In the genomic region with DNA sequence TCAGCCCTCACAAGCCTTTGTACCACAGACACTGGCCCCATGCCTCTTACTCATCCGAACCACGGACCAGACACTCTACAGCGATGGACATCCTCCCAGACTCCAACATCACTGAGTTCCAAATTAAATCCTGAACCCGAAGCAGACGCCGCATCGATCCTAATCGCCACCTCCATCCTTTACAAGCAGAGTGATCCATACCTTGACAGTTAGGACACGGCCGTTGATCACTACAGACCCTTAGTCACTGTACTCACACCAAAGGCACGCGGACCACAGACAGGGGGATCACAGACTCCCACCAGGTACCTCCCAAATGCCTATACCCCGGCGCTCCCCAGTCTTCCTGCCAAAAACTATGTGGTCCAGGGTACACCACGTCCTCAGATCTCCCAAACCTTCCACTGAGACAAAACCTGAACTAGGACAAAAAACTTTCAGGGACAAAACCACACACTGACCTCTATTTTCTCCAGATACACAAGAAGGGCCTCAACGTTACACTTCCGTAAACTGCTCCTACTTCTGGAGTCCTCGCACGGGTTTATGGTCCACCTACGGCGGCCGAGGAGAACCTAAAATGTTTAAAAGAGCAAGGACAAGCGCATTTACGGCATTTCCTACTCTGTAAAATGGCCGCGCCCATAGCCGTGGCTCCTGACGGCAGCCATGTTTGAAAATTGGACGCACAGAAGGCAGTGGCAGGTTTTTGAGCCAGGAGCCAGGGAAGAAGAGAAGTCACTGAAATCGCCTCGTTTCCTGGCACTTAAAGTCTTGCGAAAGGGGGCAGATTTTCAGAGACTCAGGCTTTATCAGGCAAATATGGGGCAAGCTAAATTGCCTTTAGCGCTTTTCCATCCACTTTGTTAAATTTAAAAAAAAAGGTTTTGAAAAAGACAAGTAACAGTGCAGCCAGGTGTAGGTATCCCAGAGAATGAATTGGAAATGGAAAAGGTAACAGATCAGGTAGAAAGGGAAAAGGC, we compare ENCODE assay signal across 1 cellular context.
TF ChIP-seq lines count a peak whose summit lies in the region.

A gene (minus strand): TSS at position 532 of the 983 bp plus-strand sequence. CDS start 12,480 bp downstream, outside the sequence.

TF ChIP-seq in GM12878, 131 proteins besides CTCF, POLR2A, EP300 and RAD21 (continued from another document and continues in another):
- TF ChIP-seq ESRRA (IDR thresholded peaks at IDR 0.05; ENCODE audit: low read length) = no peak; the same call in 1 of the 2 replicates
- TF ChIP-seq RUNX3 (IDR thresholded peaks at IDR 0.05; ENCODE audit: low read length) = peak; percentile 92
- peak; percentile 93 for TF ChIP-seq NR2C1 (IDR thresholded peaks at IDR 0.05)
- TF ChIP-seq SMAD1 (IDR thresholded peaks at IDR 0.05; ENCODE audit: low read depth, partially characterized antibody) = no peak
- TF ChIP-seq FOXK2 (IDR thresholded peaks at IDR 0.05) = peak; percentile 81
- TF ChIP-seq WRNIP1 (IDR thresholded peaks at IDR 0.05; ENCODE audit: borderline replicate concordance, low read depth, low read length) = 0 out of 2 replicates have a peak, but pooled peaks have one; percentile 24
- peak; percentile 83 for TF ChIP-seq PML (IDR thresholded peaks at IDR 0.05; ENCODE audit: low read length)
- TF ChIP-seq, protein P1, sequence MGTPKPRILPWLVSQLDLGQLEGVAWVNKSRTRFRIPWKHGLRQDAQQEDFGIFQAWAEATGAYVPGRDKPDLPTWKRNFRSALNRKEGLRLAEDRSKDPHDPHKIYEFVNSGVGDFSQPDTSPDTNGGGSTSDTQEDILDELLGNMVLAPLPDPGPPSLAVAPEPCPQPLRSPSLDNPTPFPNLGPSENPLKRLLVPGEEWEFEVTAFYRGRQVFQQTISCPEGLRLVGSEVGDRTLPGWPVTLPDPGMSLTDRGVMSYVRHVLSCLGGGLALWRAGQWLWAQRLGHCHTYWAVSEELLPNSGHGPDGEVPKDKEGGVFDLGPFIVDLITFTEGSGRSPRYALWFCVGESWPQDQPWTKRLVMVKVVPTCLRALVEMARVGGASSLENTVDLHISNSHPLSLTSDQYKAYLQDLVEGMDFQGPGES (IDR thresholded peaks at IDR 0.05) = no peak
- TF ChIP-seq, protein P2, sequence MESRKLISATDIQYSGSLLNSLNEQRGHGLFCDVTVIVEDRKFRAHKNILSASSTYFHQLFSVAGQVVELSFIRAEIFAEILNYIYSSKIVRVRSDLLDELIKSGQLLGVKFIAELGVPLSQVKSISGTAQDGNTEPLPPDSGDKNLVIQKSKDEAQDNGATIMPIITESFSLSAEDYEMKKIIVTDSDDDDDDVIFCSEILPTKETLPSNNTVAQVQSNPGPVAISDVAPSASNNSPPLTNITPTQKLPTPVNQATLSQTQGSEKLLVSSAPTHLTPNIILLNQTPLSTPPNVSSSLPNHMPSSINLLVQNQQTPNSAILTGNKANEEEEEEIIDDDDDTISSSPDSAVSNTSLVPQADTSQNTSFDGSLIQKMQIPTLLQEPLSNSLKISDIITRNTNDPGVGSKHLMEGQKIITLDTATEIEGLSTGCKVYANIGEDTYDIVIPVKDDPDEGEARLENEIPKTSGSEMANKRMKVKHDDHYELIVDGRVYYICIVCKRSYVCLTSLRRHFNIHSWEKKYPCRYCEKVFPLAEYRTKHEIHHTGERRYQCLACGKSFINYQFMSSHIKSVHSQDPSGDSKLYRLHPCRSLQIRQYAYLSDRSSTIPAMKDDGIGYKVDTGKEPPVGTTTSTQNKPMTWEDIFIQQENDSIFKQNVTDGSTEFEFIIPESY (IDR thresholded peaks at IDR 0.05) = peak; percentile 50; the same call in 1 of the 2 replicates
- TF ChIP-seq KDM1A (IDR thresholded peaks at IDR 0.05; ENCODE audit: borderline replicate concordance) = no peak
- TF ChIP-seq POLR2AphosphoS5 (IDR thresholded peaks at IDR 0.05; ENCODE audit: low read length) = peak; percentile 83
- TF ChIP-seq PAX8 (IDR thresholded peaks at IDR 0.05) = no peak
- no peak for TF ChIP-seq MTA2 (IDR thresholded peaks at IDR 0.05; ENCODE audit: low read depth)
- peak; percentile 94 for TF ChIP-seq HCFC1 (IDR thresholded peaks at IDR 0.05; ENCODE audit: low read length)
- no peak for TF ChIP-seq ETV6 (conservative IDR thresholded peaks at IDR 0.05 in 1 of 2, IDR thresholded peaks at IDR 0.05 in 1 of 2; ENCODE audit: borderline replicate concordance in 1 of 2, low read depth in 1 of 2)
- TF ChIP-seq CREB1 (IDR thresholded peaks at IDR 0.05; ENCODE audit: low read depth) = peak; percentile 68
- TF ChIP-seq, protein P3, sequence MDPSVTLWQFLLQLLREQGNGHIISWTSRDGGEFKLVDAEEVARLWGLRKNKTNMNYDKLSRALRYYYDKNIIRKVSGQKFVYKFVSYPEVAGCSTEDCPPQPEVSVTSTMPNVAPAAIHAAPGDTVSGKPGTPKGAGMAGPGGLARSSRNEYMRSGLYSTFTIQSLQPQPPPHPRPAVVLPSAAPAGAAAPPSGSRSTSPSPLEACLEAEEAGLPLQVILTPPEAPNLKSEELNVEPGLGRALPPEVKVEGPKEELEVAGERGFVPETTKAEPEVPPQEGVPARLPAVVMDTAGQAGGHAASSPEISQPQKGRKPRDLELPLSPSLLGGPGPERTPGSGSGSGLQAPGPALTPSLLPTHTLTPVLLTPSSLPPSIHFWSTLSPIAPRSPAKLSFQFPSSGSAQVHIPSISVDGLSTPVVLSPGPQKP (IDR thresholded peaks at IDR 0.05; ENCODE audit: low read depth, low read length) = peak; percentile 63; the same call in 1 of the 2 replicates
- peak; percentile 41; the same call in 1 of the 2 replicates for TF ChIP-seq TBL1XR1 (IDR thresholded peaks at IDR 0.05; ENCODE audit: low read depth, low read length)
- no peak for TF ChIP-seq IKZF2 (IDR thresholded peaks at IDR 0.05)
- TF ChIP-seq GABPA (IDR thresholded peaks at IDR 0.05; ENCODE audit: low read depth) = 0 out of 2 replicates have a peak, but pooled peaks have one; percentile 44
- peak; percentile 100 for TF ChIP-seq YY1 (IDR thresholded peaks at IDR 0.05; ENCODE audit: low read depth, low read length)
- no peak for TF ChIP-seq RFX5 (IDR thresholded peaks at IDR 0.05; ENCODE audit: low read depth, low read length)
- TF ChIP-seq ZNF207 (IDR thresholded peaks at IDR 0.05; ENCODE audit: borderline replicate concordance) = peak; percentile 38; the same call in 1 of the 2 replicates
- peak; percentile 76; the same call in 1 of the 2 replicates for TF ChIP-seq MXI1 (IDR thresholded peaks at IDR 0.05; ENCODE audit: low read depth, low read length)
- peak; percentile 85 for TF ChIP-seq SPI1 (IDR thresholded peaks at IDR 0.05; ENCODE audit: borderline replicate concordance, insufficient read depth, low read depth, low read length)
- peak; percentile 55 for TF ChIP-seq KLF5 (IDR thresholded peaks at IDR 0.05; ENCODE audit: partially characterized antibody)
- peak; percentile 65 for TF ChIP-seq CHD2 (IDR thresholded peaks at IDR 0.05; ENCODE audit: borderline replicate concordance, low read depth, low read length)
- peak; percentile 85; the same call in 1 of the 2 replicates for TF ChIP-seq SIN3A (IDR thresholded peaks at IDR 0.05; ENCODE audit: low read depth, low read length)
- TF ChIP-seq, protein P4, sequence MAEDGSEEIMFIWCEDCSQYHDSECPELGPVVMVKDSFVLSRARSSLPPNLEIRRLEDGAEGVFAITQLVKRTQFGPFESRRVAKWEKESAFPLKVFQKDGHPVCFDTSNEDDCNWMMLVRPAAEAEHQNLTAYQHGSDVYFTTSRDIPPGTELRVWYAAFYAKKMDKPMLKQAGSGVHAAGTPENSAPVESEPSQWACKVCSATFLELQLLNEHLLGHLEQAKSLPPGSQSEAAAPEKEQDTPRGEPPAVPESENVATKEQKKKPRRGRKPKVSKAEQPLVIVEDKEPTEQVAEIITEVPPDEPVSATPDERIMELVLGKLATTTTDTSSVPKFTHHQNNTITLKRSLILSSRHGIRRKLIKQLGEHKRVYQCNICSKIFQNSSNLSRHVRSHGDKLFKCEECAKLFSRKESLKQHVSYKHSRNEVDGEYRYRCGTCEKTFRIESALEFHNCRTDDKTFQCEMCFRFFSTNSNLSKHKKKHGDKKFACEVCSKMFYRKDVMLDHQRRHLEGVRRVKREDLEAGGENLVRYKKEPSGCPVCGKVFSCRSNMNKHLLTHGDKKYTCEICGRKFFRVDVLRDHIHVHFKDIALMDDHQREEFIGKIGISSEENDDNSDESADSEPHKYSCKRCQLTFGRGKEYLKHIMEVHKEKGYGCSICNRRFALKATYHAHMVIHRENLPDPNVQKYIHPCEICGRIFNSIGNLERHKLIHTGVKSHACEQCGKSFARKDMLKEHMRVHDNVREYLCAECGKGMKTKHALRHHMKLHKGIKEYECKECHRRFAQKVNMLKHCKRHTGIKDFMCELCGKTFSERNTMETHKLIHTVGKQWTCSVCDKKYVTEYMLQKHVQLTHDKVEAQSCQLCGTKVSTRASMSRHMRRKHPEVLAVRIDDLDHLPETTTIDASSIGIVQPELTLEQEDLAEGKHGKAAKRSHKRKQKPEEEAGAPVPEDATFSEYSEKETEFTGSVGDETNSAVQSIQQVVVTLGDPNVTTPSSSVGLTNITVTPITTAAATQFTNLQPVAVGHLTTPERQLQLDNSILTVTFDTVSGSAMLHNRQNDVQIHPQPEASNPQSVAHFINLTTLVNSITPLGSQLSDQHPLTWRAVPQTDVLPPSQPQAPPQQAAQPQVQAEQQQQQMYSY (CRISPR knock-in tag; IDR thresholded peaks at IDR 0.05) = no peak
- TF ChIP-seq RCOR1 (conservative IDR thresholded peaks at IDR 0.05; ENCODE audit: low read depth, low read length) = peak; percentile 99
- TF ChIP-seq HDGF (IDR thresholded peaks at IDR 0.05) = peak; percentile 28; the same call in 1 of the 2 replicates
- peak; percentile 73; the same call in 1 of the 2 replicates for TF ChIP-seq STAT1 (conservative IDR thresholded peaks at IDR 0.05)
- peak; percentile 89 for TF ChIP-seq SIX5 (IDR thresholded peaks at IDR 0.05; ENCODE audit: low read depth, low read length, severe bottlenecking)
- peak; percentile 37; the same call in 1 of the 3 replicates for TF ChIP-seq POU2F2 (IDR thresholded peaks at IDR 0.05; ENCODE audit: borderline replicate concordance, low read depth, low read length)
- TF ChIP-seq, protein P5, sequence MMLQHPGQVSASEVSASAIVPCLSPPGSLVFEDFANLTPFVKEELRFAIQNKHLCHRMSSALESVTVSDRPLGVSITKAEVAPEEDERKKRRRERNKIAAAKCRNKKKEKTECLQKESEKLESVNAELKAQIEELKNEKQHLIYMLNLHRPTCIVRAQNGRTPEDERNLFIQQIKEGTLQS (IDR thresholded peaks at IDR 0.05; ENCODE audit: borderline replicate concordance, extremely low read depth, low read depth, low read length) = peak; percentile 45; the same call in 1 of the 2 replicates
- peak in 1 of 2 experiments; percentile 52; a peak in 1 of 4 replicates for TF ChIP-seq BHLHE40 (IDR thresholded peaks at IDR 0.05; ENCODE audit: borderline replicate concordance in 1 of 2, low read depth in 2 of 2, low read length in 1 of 2)
- TF ChIP-seq, protein P6, sequence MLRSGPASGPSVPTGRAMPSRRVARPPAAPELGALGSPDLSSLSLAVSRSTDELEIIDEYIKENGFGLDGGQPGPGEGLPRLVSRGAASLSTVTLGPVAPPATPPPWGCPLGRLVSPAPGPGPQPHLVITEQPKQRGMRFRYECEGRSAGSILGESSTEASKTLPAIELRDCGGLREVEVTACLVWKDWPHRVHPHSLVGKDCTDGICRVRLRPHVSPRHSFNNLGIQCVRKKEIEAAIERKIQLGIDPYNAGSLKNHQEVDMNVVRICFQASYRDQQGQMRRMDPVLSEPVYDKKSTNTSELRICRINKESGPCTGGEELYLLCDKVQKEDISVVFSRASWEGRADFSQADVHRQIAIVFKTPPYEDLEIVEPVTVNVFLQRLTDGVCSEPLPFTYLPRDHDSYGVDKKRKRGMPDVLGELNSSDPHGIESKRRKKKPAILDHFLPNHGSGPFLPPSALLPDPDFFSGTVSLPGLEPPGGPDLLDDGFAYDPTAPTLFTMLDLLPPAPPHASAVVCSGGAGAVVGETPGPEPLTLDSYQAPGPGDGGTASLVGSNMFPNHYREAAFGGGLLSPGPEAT (IDR thresholded peaks at IDR 0.05; ENCODE audit: low read depth) = peak; percentile 78
- peak; percentile 83; the same call in 1 of the 2 replicates for TF ChIP-seq CBX5 (IDR thresholded peaks at IDR 0.05; ENCODE audit: low read depth)
- TF ChIP-seq, protein P7, sequence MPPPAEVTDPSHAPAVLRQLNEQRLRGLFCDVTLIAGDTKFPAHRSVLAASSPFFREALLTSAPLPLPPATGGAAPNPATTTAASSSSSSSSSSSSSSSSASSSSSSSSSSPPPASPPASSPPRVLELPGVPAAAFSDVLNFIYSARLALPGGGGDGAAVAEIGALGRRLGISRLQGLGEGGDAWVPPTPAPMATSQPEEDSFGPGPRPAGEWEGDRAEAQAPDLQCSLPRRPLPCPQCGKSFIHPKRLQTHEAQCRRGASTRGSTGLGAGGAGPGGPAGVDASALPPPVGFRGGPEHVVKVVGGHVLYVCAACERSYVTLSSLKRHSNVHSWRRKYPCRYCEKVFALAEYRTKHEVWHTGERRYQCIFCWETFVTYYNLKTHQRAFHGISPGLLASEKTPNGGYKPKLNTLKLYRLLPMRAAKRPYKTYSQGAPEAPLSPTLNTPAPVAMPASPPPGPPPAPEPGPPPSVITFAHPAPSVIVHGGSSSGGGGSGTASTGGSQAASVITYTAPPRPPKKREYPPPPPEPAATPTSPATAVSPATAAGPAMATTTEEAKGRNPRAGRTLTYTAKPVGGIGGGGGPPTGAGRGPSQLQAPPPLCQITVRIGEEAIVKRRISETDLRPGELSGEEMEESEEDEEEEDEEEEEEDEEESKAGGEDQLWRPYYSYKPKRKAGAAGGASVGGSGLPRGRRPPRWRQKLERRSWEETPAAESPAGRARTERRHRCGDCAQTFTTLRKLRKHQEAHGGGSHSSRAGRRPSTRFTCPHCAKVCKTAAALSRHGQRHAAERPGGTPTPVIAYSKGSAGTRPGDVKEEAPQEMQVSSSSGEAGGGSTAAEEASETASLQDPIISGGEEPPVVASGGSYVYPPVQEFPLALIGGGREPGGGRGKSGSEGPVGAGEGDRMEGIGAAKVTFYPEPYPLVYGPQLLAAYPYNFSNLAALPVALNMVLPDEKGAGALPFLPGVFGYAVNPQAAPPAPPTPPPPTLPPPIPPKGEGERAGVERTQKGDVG (CRISPR knock-in tag; IDR thresholded peaks at IDR 0.05) = no peak
- peak; percentile 29; the same call in 1 of the 2 replicates for TF ChIP-seq ATF7 (IDR thresholded peaks at IDR 0.05; ENCODE audit: low read depth)
- no peak for TF ChIP-seq NFYA (IDR thresholded peaks at IDR 0.05; ENCODE audit: borderline replicate concordance, low read depth, low read length)
- TF ChIP-seq, protein P8, sequence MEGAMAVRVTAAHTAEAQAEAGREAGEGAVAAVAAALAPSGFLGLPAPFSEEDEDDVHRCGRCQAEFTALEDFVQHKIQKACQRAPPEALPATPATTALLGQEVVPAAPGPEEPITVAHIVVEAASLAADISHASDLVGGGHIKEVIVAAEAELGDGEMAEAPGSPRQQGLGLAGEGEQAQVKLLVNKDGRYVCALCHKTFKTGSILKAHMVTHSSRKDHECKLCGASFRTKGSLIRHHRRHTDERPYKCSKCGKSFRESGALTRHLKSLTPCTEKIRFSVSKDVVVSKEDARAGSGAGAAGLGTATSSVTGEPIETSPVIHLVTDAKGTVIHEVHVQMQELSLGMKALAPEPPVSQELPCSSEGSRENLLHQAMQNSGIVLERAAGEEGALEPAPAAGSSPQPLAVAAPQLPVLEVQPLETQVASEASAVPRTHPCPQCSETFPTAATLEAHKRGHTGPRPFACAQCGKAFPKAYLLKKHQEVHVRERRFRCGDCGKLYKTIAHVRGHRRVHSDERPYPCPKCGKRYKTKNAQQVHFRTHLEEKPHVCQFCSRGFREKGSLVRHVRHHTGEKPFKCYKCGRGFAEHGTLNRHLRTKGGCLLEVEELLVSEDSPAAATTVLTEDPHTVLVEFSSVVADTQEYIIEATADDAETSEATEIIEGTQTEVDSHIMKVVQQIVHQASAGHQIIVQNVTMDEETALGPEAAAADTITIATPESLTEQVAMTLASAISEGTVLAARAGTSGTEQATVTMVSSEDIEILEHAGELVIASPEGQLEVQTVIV (IDR thresholded peaks at IDR 0.05; ENCODE audit: borderline replicate concordance, partially characterized antibody) = peak; percentile 96
- peak; percentile 94 for TF ChIP-seq IKZF1 (conservative IDR thresholded peaks at IDR 0.05)
- no peak for TF ChIP-seq SREBF1 (IDR thresholded peaks at IDR 0.05; ENCODE audit: low read length)
